1 cellular context compared by ENCODE assay signal in the genomic region with DNA sequence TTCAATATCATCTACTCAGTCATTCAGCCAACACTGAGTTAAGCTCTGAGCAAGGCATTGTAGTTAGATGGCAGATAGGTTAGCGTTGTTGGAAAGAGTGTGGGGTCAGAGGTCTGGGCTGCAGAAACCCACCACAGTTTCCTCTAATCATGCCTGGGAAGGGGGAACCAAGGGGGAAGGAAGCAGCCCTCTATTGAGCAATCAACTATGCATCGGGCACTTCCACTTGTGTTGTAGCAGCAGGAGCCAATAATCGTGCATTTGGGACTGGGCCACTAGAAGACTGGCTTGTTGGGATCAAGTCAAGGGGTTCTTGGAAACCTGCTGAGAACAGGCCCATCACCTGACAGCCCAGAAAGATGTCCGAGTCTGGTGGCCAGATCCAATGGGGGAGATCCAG.
TF ChIP-seq lines count a peak whose summit lies in the region.

No MANE protein-coding gene starts in this region.

TF ChIP-seq in HepG2, 621 proteins besides CTCF, POLR2A, EP300 and RAD21 (continued from another document):
- TF ChIP-seq, protein P1, sequence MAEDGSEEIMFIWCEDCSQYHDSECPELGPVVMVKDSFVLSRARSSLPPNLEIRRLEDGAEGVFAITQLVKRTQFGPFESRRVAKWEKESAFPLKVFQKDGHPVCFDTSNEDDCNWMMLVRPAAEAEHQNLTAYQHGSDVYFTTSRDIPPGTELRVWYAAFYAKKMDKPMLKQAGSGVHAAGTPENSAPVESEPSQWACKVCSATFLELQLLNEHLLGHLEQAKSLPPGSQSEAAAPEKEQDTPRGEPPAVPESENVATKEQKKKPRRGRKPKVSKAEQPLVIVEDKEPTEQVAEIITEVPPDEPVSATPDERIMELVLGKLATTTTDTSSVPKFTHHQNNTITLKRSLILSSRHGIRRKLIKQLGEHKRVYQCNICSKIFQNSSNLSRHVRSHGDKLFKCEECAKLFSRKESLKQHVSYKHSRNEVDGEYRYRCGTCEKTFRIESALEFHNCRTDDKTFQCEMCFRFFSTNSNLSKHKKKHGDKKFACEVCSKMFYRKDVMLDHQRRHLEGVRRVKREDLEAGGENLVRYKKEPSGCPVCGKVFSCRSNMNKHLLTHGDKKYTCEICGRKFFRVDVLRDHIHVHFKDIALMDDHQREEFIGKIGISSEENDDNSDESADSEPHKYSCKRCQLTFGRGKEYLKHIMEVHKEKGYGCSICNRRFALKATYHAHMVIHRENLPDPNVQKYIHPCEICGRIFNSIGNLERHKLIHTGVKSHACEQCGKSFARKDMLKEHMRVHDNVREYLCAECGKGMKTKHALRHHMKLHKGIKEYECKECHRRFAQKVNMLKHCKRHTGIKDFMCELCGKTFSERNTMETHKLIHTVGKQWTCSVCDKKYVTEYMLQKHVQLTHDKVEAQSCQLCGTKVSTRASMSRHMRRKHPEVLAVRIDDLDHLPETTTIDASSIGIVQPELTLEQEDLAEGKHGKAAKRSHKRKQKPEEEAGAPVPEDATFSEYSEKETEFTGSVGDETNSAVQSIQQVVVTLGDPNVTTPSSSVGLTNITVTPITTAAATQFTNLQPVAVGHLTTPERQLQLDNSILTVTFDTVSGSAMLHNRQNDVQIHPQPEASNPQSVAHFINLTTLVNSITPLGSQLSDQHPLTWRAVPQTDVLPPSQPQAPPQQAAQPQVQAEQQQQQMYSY (CRISPR knock-in tag; IDR thresholded peaks at IDR 0.05) = no peak
- TF ChIP-seq ZNF75D (CRISPR knock-in tag; IDR thresholded peaks at IDR 0.05; ENCODE audit: borderline replicate concordance) = no peak
TF ChIP-seq in HepG2: peak in this region for 0.
